Comparison of ENCODE assay signal across 18 cellular contexts in the genomic region with DNA sequence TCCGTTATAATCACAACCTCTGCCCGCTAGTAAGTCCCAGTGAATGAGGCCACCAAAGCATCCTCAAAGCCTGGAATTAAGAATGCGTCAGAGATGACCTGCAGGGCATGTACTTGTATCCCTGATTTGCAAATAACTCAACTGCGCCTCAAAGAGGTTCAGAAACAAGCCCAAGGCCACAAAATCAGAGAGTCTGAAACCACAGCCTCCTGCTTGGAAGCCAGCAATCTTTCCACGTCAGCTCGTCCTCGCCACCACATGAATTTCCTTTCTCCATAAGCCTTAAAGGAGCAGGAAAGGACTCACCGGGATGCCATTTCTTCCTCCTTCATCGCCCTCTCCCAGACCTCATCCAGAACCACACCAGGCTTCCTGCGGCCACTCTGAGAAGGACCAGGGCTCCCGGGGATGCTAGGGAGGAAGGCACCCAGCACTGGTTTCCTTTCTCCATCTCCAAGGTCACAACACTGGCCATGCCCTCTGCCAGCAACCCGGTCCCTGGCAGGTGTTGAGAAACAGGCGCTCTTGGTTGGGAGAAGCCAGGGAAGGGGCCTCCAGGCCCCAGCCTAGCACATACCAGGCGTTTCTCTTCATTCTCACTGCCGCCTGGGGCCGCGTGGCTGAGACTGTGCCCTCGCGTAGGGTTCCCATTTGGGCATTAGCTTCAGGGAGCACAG.
DNase-seq lines count a peak whose midpoint lies in the region; ATAC-seq and TF ChIP-seq lines count a peak whose summit lies in the region.
"Had no signal": no experiment of that assay in that cellular context is flagged by ENCODE, and none has a peak within 500 bp of the region (broad histone marks: within the 10 kb centered on the region; RNA-seq: fewer than 3 reads in every experiment).

No MANE protein-coding gene starts in this region.

- CTCF ChIA-PET in activated CD8-positive, alpha-beta T cell treated with anti-CD3 and anti-CD28 coated beads, Interleukin-2, amount 10 ng/mL, durations not matched to agents 7 days and 5 days (lab: Charles Lee) = no interaction called here
- CTCF ChIA-PET in activated CD8-positive, alpha-beta T cell treated with anti-CD3 and anti-CD28 coated beads for 36 hours (lab: Charles Lee) = no interaction called here

- H3K27me3 Mint-ChIP-seq in activated CD8-positive, alpha-beta T cell treated with anti-CD3 and anti-CD28 coated beads, Interleukin-2, amount 10 ng/mL, durations not matched to agents 7 days and 5 days (ENCODE audit: low read depth) = no peaks in the 10 kb centered on the region
- H3K27me3 Mint-ChIP-seq in activated CD8-positive, alpha-beta T cell treated with anti-CD3 and anti-CD28 coated beads for 36 hours = peaks cover 3% of the 10 kb centered on the region
- H3K27me3 Mint-ChIP-seq in chondrocyte (ENCODE audit: low read depth) = peaks cover 16% of the 10 kb centered on the region
- H3K27me3 Mint-ChIP-seq in osteocyte (ENCODE audit: unreplicated experiment) = no peaks in the 10 kb centered on the region

- H3K9me3 Mint-ChIP-seq in activated CD8-positive, alpha-beta T cell treated with anti-CD3 and anti-CD28 coated beads, Interleukin-2, amount 10 ng/mL, durations not matched to agents 7 days and 5 days (ENCODE audit: insufficient read depth) = no peaks in the 10 kb centered on the region
- no peaks in the 10 kb centered on the region for H3K9me3 Mint-ChIP-seq in activated CD8-positive, alpha-beta T cell treated with anti-CD3 and anti-CD28 coated beads for 36 hours
- H3K9me3 Mint-ChIP-seq in chondrocyte (ENCODE audit: low read depth) (no peaks in the 10 kb centered on the region), osteocyte (ENCODE audit: unreplicated experiment) (no peaks in the 10 kb centered on the region)

- DNase-seq in activated CD8-positive, alpha-beta T cell treated with anti-CD3 and anti-CD28 coated beads, Interleukin-2, amount 10 ng/mL, durations not matched to agents 7 days and 5 days = peak; percentile 9
- DNase-seq in activated CD8-positive, alpha-beta T cell treated with anti-CD3 and anti-CD28 coated beads for 36 hours = no peak
- DNase-seq in chondrocyte (ENCODE audit: low spot score) (peak; percentile 41), osteocyte (ENCODE audit: extremely low spot score, unreplicated experiment) (peak; percentile 70), NCI-H1436 treated with DMSO at 0.1 percent for 48 hours (lab: John Stamatoyannopoulos, UW) (no peak), SHP77 (lab: John Stamatoyannopoulos, UW) (no peak), left lung (no peak)
- DNase-seq: 8988T; BE2C; CD4-positive, alpha-beta memory T cell; DMS79; GM23248; KBM-7; NCI-H1436; NCI-H2029 treated with DMSO at 0.1 percent for 48 hours; NCI-H510A; NCI-H82 had no signal

- H3K27ac Mint-ChIP-seq in activated CD8-positive, alpha-beta T cell treated with anti-CD3 and anti-CD28 coated beads, Interleukin-2, amount 10 ng/mL, durations not matched to agents 7 days and 5 days = no peak overlapping the region
- H3K27ac Mint-ChIP-seq in activated CD8-positive, alpha-beta T cell treated with anti-CD3 and anti-CD28 coated beads for 36 hours = no peak overlapping the region
- H3K27ac Mint-ChIP-seq in chondrocyte (ENCODE audit: unreplicated experiment) (no peak overlapping the region), osteocyte (ENCODE audit: unreplicated experiment) (no peak overlapping the region)
- H3K27ac Mint-ChIP-seq: CD4-positive, alpha-beta memory T cell had no signal

- intact Hi-C loops in activated CD8-positive, alpha-beta T cell treated with anti-CD3 and anti-CD28 coated beads for 36 hours (cut with micrococcal nuclease) = no loop called here
- intact Hi-C loops in left lung (cut with DNase I) = no loop called here

- H3K4me3 Mint-ChIP-seq in activated CD8-positive, alpha-beta T cell treated with anti-CD3 and anti-CD28 coated beads, Interleukin-2, amount 10 ng/mL, durations not matched to agents 7 days and 5 days = no peak overlapping the region
- no peak overlapping the region for H3K4me3 Mint-ChIP-seq in activated CD8-positive, alpha-beta T cell treated with anti-CD3 and anti-CD28 coated beads for 36 hours
- no peak overlapping the region for H3K4me3 Mint-ChIP-seq in chondrocyte (ENCODE audit: unreplicated experiment)
- no peak overlapping the region for H3K4me3 Mint-ChIP-seq in osteocyte (ENCODE audit: unreplicated experiment)
- H3K4me3 Mint-ChIP-seq: CD4-positive, alpha-beta memory T cell had no signal

- peaks cover 0 to 7% of the 10 kb centered on the region in 2 donors for H3K4me1 ChIP-seq in left lung
- H3K4me1 ChIP-seq: BE2C had no signal

- H3K9me3 ChIP-seq in left lung = no peaks in the 10 kb centered on the region
- H3K9me3 ChIP-seq: BE2C had no signal

- no peak for ATAC-seq in activated CD8-positive, alpha-beta T cell treated with anti-CD3 and anti-CD28 coated beads, Interleukin-2, amount 10 ng/mL, durations not matched to agents 7 days and 5 days
- ATAC-seq in activated CD8-positive, alpha-beta T cell treated with anti-CD3 and anti-CD28 coated beads for 36 hours = no peak
- ATAC-seq in HG02610 (IDR thresholded peaks at IDR 0.05; ENCODE audit: unreplicated experiment) (no peak), left lung (no peak)

- POLR2A ChIA-PET in activated CD8-positive, alpha-beta T cell treated with anti-CD3 and anti-CD28 coated beads, Interleukin-2, amount 10 ng/mL, durations not matched to agents 7 days and 5 days (lab: Charles Lee) = no interaction called here
- POLR2A ChIA-PET in activated CD8-positive, alpha-beta T cell treated with anti-CD3 and anti-CD28 coated beads for 36 hours (lab: Charles Lee) = no interaction called here

- peak overlapping the region in 1 of 2 donors; percentile 17 for H3K27ac ChIP-seq in left lung
- H3K27ac ChIP-seq: GM23248 had no signal

- H3K36me3 Mint-ChIP-seq in activated CD8-positive, alpha-beta T cell treated with anti-CD3 and anti-CD28 coated beads, Interleukin-2, amount 10 ng/mL, durations not matched to agents 7 days and 5 days (ENCODE audit: low read depth) = no peaks in the 10 kb centered on the region
- H3K36me3 Mint-ChIP-seq in activated CD8-positive, alpha-beta T cell treated with anti-CD3 and anti-CD28 coated beads for 36 hours (ENCODE audit: low read depth) = no peaks in the 10 kb centered on the region
- no peaks in the 10 kb centered on the region for H3K36me3 Mint-ChIP-seq in chondrocyte (ENCODE audit: low read depth)
- no peaks in the 10 kb centered on the region for H3K36me3 Mint-ChIP-seq in osteocyte (ENCODE audit: unreplicated experiment)
- H3K36me3 Mint-ChIP-seq: CD4-positive, alpha-beta memory T cell had no signal

- TF ChIP-seq CTCF in activated CD8-positive, alpha-beta T cell treated with anti-CD3 and anti-CD28 coated beads for 36 hours (IDR thresholded peaks at IDR 0.05) = no peak
- TF ChIP-seq CTCF in chondrocyte (IDR thresholded peaks at IDR 0.05) (no peak), osteocyte (IDR thresholded peaks at IDR 0.05) (no peak), left lung (IDR thresholded peaks at IDR 0.05) (no peak)

- peaks cover 0 to 23% of the 10 kb centered on the region in 2 donors for H3K27me3 ChIP-seq in left lung

- no peaks in the 10 kb centered on the region for H3K4me1 Mint-ChIP-seq in activated CD8-positive, alpha-beta T cell treated with anti-CD3 and anti-CD28 coated beads, Interleukin-2, amount 10 ng/mL, durations not matched to agents 7 days and 5 days (ENCODE audit: low read depth)
- no peaks in the 10 kb centered on the region for H3K4me1 Mint-ChIP-seq in activated CD8-positive, alpha-beta T cell treated with anti-CD3 and anti-CD28 coated beads for 36 hours (ENCODE audit: low read depth)
- H3K4me1 Mint-ChIP-seq in chondrocyte (ENCODE audit: low read depth) (peaks cover 3% of the 10 kb centered on the region), osteocyte (ENCODE audit: unreplicated experiment) (no peaks in the 10 kb centered on the region)
- H3K4me1 Mint-ChIP-seq: CD4-positive, alpha-beta memory T cell had no signal

- H3K36me3 ChIP-seq in left lung = no peaks in the 10 kb centered on the region
- H3K36me3 ChIP-seq: BE2C had no signal

- no peak overlapping the region for H3K4me3 ChIP-seq in left lung
- H3K4me3 ChIP-seq: GM23248 had no signal

Comparison
In these comparisons a context has a peak if more than half of its experiments do, and no peak if none do; other contexts are left out.
1. DNase-seq: peak in activated CD8-positive, alpha-beta T cell treated with anti-CD3 and anti-CD28 coated beads, Interleukin-2, amount 10 ng/mL, durations not matched to agents 7 days and 5 days (single experiment), chondrocyte (single experiment) and osteocyte (single experiment); none in activated CD8-positive, alpha-beta T cell treated with anti-CD3 and anti-CD28 coated beads for 36 hours (single experiment), NCI-H1436 treated with DMSO at 0.1 percent for 48 hours (single experiment), SHP77 (0 of 2) and left lung (0 of 2).